ENCODE assay signal across 10 cellular contexts in genomic region chr4:109332926-109333464, GRCh38. TPM values are rescaled to one million over a fixed set of nuclear protein-coding genes. Genes with fewer than 3 reads are reported as not detected.
A peak's percentile ranks its signal among the peaks of the same experiment; 100 is the strongest.
DNase-seq lines count a peak whose midpoint lies in the region; ATAC-seq, FAIRE-seq and TF ChIP-seq lines count a peak whose summit lies in the region.
"Had no signal": no experiment of that assay in that cellular context is flagged by ENCODE, and none has a peak within 500 bp of the region (broad histone marks: within the 10 kb centered on the region; RNA-seq: fewer than 3 reads in every experiment).

No MANE protein-coding gene starts in this region.

- H3K36me3 ChIP-seq in mesenchymal stem cell (ENCODE audit: control insufficient read depth in 1 of 2, insufficient read depth in 2 of 2, low read depth in 1 of 2, low read length in 2 of 2) = no peaks in the 10 kb centered on the region
- H3K36me3 ChIP-seq in tibial nerve = no peaks in the 10 kb centered on the region

- no peak overlapping the region for H3K4me3 Mint-ChIP-seq in WTC11

- H3K27me3 ChIP-seq in mesenchymal stem cell (ENCODE audit: control insufficient read depth in 1 of 2, insufficient read depth in 1 of 2, low read length in 2 of 2) (no peaks in the 10 kb centered on the region), tibial nerve (no peaks in the 10 kb centered on the region)

- H2BK15ac ChIP-seq in mesenchymal stem cell (ENCODE audit: low read depth, poor library complexity, severe bottlenecking) = no peak overlapping the region

- H3K9me3 ChIP-seq in mesenchymal stem cell (ENCODE audit: control insufficient read depth, low read length) (no peaks in the 10 kb centered on the region), tibial nerve (no peaks in the 10 kb centered on the region)

- no peak for TF ChIP-seq EP300 in tibial nerve (IDR thresholded peaks at IDR 0.05)

- ATAC-seq in GM19351 (IDR thresholded peaks at IDR 0.05; ENCODE audit: unreplicated experiment) = peak; percentile 74
- ATAC-seq in WTC11 = peak; percentile 99
- no peak for ATAC-seq in left colon

- peak overlapping the region in 1 of 2 experiments; percentile 15 for H3K4ac ChIP-seq in mesenchymal stem cell (ENCODE audit: low read depth in 1 of 2, low read length in 2 of 2)

- no peak overlapping the region for H3K9ac ChIP-seq in mesenchymal stem cell (ENCODE audit: low read length)

- H2AFZ ChIP-seq in mesenchymal stem cell (ENCODE audit: low read depth, low read length) = no peak overlapping the region

- TF ChIP-seq CTCF in D721Med (IDR thresholded peaks at IDR 0.05; ENCODE audit: insufficient read depth, missing control alignments) (peak; percentile 25), WTC11 (IDR thresholded peaks at IDR 0.05) (peak; percentile 53; the same call in 1 of the 2 replicates), tibial nerve (IDR thresholded peaks at IDR 0.05) (no peak)

- no peaks in the 10 kb centered on the region for H3K36me3 Mint-ChIP-seq in WTC11

- H3K27me3 Mint-ChIP-seq in WTC11 (ENCODE audit: low read depth) = no peaks in the 10 kb centered on the region

- POLR2A ChIA-PET in WTC11 (lab: Charles Lee) = no interaction called here

- no peaks in the 10 kb centered on the region for H3K9me3 Mint-ChIP-seq in WTC11

- no peak overlapping the region for H4K91ac ChIP-seq in mesenchymal stem cell (ENCODE audit: low read length)

- CTCF ChIA-PET in WTC11 (lab: Charles Lee) = no interaction called here

- peak overlapping the region; percentile 34 to 41 for H3K18ac ChIP-seq in mesenchymal stem cell (ENCODE audit: low read depth in 1 of 2, low read length in 2 of 2)

- H2BK12ac ChIP-seq in mesenchymal stem cell (ENCODE audit: low read length in 2 of 2) = no peak overlapping the region

- H3K14ac ChIP-seq in mesenchymal stem cell (ENCODE audit: low read length in 2 of 2) = peak overlapping the region in 1 of 2 experiments; percentile 79

- H3K79me1 ChIP-seq in mesenchymal stem cell (replicated peaks; ENCODE audit: low read length, poor library complexity, severe bottlenecking) = no peaks in the 10 kb centered on the region

- H2BK120ac ChIP-seq in mesenchymal stem cell (ENCODE audit: low read depth, low read length) = no peak overlapping the region

- no peak for TF ChIP-seq POLR2A in tibial nerve (IDR thresholded peaks at IDR 0.05)

- no peak overlapping the region for H3K27ac ChIP-seq in mesenchymal stem cell (ENCODE audit: low read length, poor library complexity, severe bottlenecking)
- no peak overlapping the region for H3K27ac ChIP-seq in tibial nerve
- H3K27ac ChIP-seq: VCaP had no signal

- H4K8ac ChIP-seq in mesenchymal stem cell (ENCODE audit: low read length) = no peak overlapping the region

- no peak overlapping the region for H3K23ac ChIP-seq in mesenchymal stem cell (ENCODE audit: low read length in 2 of 2)

- no peak overlapping the region for H2BK5ac ChIP-seq in mesenchymal stem cell (ENCODE audit: low read depth, low read length, poor library complexity, severe bottlenecking)

- 94% methylated on average over 2 of the region's 2 CpGs for WGBS in mesenchymal stem cell
- WGBS in tibial nerve, 2 donors = 78 to 92% methylated on average over 2 of the region's 2 CpGs

- H2AK5ac ChIP-seq in mesenchymal stem cell (ENCODE audit: low read length, severe bottlenecking) = no peak overlapping the region

- H3K27ac Mint-ChIP-seq in WTC11 = no peak overlapping the region

- H3K4me2 ChIP-seq in mesenchymal stem cell (ENCODE audit: low read length, poor library complexity, severe bottlenecking) = no peak overlapping the region

- no peaks in the 10 kb centered on the region for H3K4me1 Mint-ChIP-seq in WTC11

- DNase-seq in D721Med (ENCODE audit: insufficient read length, low spot score) (no peak), WTC11 (ENCODE audit: low spot score) (peak; percentile 80), mesenchymal stem cell (no peak), left colon (no peak), NCI-H510A treated with DMSO at 0.1 percent for 48 hours (lab: John Stamatoyannopoulos, UW) (no peak), tibial nerve (ENCODE audit: low spot score in 2 of 2) (no peak), NCI-H2227 (lab: John Stamatoyannopoulos, UW; ENCODE audit: unreplicated experiment) (no peak)
- DNase-seq: effector memory CD4-positive, alpha-beta T cell had no signal

- no peak for FAIRE-seq in D721Med (lab: Jason Lieb, UNC)

- intact Hi-C loops in left colon (cut with DNase I, micrococcal nuclease) = no loop called here

- H3K4me3 ChIP-seq in mesenchymal stem cell (ENCODE audit: insufficient read depth in 1 of 2, low read depth in 1 of 2, low read length in 2 of 2) = no peak overlapping the region
- no peak overlapping the region for H3K4me3 ChIP-seq in tibial nerve

- H3K4me1 ChIP-seq in mesenchymal stem cell (ENCODE audit: control insufficient read depth, insufficient read depth, low read depth, low read length) (peaks cover 1% of the 10 kb centered on the region), tibial nerve (peaks cover 0 to 3% (median 0%) of the 10 kb centered on the region in 4 donors)

TF ChIP-seq in WTC11, 78 proteins besides CTCF, POLR2A, EP300 and RAD21 (continues in another document):
- TF ChIP-seq ZNF281 (CRISPR knock-in tag; IDR thresholded peaks at IDR 0.05) (no peak), NR1H2 (CRISPR knock-in tag; IDR thresholded peaks at IDR 0.05) (no peak), SOX15 (CRISPR knock-in tag; IDR thresholded peaks at IDR 0.05) (no peak), MYBL2 (CRISPR knock-in tag; IDR thresholded peaks at IDR 0.05) (no peak)
- TF ChIP-seq, protein P1, sequence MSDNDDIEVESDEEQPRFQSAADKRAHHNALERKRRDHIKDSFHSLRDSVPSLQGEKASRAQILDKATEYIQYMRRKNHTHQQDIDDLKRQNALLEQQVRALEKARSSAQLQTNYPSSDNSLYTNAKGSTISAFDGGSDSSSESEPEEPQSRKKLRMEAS (CRISPR knock-in tag; IDR thresholded peaks at IDR 0.05) = no peak
- TF ChIP-seq, protein P2, sequence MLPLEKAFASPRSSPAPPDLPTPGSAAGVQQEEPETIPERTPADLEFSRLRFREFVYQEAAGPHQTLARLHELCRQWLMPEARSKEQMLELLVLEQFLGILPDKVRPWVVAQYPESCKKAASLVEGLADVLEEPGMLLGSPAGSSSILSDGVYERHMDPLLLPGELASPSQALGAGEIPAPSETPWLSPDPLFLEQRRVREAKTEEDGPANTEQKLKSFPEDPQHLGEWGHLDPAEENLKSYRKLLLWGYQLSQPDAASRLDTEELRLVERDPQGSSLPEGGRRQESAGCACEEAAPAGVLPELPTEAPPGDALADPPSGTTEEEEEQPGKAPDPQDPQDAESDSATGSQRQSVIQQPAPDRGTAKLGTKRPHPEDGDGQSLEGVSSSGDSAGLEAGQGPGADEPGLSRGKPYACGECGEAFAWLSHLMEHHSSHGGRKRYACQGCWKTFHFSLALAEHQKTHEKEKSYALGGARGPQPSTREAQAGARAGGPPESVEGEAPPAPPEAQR (CRISPR knock-in tag; IDR thresholded peaks at IDR 0.05) = no peak
- TF ChIP-seq, protein P3, sequence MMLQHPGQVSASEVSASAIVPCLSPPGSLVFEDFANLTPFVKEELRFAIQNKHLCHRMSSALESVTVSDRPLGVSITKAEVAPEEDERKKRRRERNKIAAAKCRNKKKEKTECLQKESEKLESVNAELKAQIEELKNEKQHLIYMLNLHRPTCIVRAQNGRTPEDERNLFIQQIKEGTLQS (CRISPR knock-in tag; conservative IDR thresholded peaks at IDR 0.05) = no peak

RNA-seq across cellular contexts. Expression of gene COL25A1, which starts 30.5 kb away (rescaled TPM):
- 6.6 to 9.3 TPM (median 8.0 TPM) in 3 replicates for total RNA-seq in WTC11 (2021)
- 3.5 TPM for polyA plus RNA-seq in mesenchymal stem cell (2013, experiment 1 of 2)
- polyA plus RNA-seq in mesenchymal stem cell (2013, experiment 2 of 2) = 3.5 TPM
- under 1 TPM; 0.42 to 0.43 TPM for total RNA-seq in left colon
- total RNA-seq in tibial nerve = 1 to 10 TPM; 1.5 to 4.1 (median 2.3) TPM

Comparison
In these comparisons a context has a peak if more than half of its experiments do, and no peak if none do; other contexts are left out.
1. CTCF ChIP-seq: peak in D721Med (single experiment) and WTC11 (single experiment); none in tibial nerve (0 of 5).